14 cellular contexts compared by ENCODE assay signal in genomic region chr20:61682998-61683681, GRCh38.
A peak's percentile ranks its signal among the peaks of the same experiment; 100 is the strongest.
DNase-seq lines count a peak whose midpoint lies in the region; ATAC-seq, FAIRE-seq and TF ChIP-seq lines count a peak whose summit lies in the region.
"Had no signal": no experiment of that assay in that cellular context is flagged by ENCODE, and none has a peak within 500 bp of the region (broad histone marks: within the 10 kb centered on the region; RNA-seq: fewer than 3 reads in every experiment).

No MANE protein-coding gene starts in this region.

- no peak for FAIRE-seq in keratinocyte (lab: Jason Lieb, UNC)
- FAIRE-seq: A204.1 had no signal

- DNase-seq in AG04449 (ENCODE audit: low read depth, low spot score) (peak; percentile 21), GM03348 (ENCODE audit: low spot score) (peak; percentile 56), keratinocyte (ENCODE audit: low read depth, low spot score) (no peak), NAMALWA (ENCODE audit: low spot score) (no peak), esophagus squamous epithelium (lab: John Stamatoyannopoulos, UW) (no peak)
- DNase-seq in stimulated activated CD4-positive, alpha-beta T cell treated with anti-CD3 and anti-CD28 coated beads, Interleukin-4, amount 100 ng/mL, for 4 hours, result no peak
- DNase-seq: CD8-positive, alpha-beta T cell; DND-41; Karpas-422; NCI-H2029 treated with DMSO at 0.1 percent for 48 hours; SK-N-SH had no signal

- H3K4me1 ChIP-seq in keratinocyte (ENCODE audit: control insufficient read depth, extremely low read depth, insufficient read depth, low read length) (peaks cover 29% of the 10 kb centered on the region), esophagus squamous epithelium (peaks cover 6 to 28% (median 9%) of the 10 kb centered on the region in 3 donors)

- CTCF ChIA-PET in AG04449 (lab: Yijun Ruan, JAX), result no interaction called here

- intact Hi-C loops in esophagus squamous epithelium (cut with DNase I), result no loop called here

- POLR2A ChIA-PET in AG04449 (lab: Yijun Ruan, JAX), result no interaction called here

- peak overlapping the region; percentile 95 for H3K4me2 ChIP-seq in keratinocyte (ENCODE audit: control insufficient read depth, extremely low read depth, insufficient read depth, low read depth, low read length)
- H3K4me2 ChIP-seq: SK-N-SH had no signal

- no peaks in the 10 kb centered on the region for H3K79me2 ChIP-seq in keratinocyte (ENCODE audit: control insufficient read depth, insufficient read depth, low read length)

- no peak for ATAC-seq in HG03439 (IDR thresholded peaks at IDR 0.05; ENCODE audit: unreplicated experiment)
- ATAC-seq: CD8-positive, alpha-beta T cell had no signal

- H3K9me3 ChIP-seq in keratinocyte (ENCODE audit: control insufficient read depth, low read depth, low read length) (no peaks in the 10 kb centered on the region), esophagus squamous epithelium (no peaks in the 10 kb centered on the region)
- H3K9me3 ChIP-seq: SK-N-SH had no signal

- H3K36me3 ChIP-seq in keratinocyte (ENCODE audit: control insufficient read depth in 2 of 2, extremely low read depth in 1 of 2, insufficient read depth in 2 of 2, low read length in 2 of 2) (no peaks in the 10 kb centered on the region), esophagus squamous epithelium (no peaks in the 10 kb centered on the region)

- H3K4me3 ChIP-seq in AG04449 (ENCODE audit: low read depth, low read length) (no peak overlapping the region), keratinocyte (ENCODE audit: control insufficient read depth in 2 of 3, extremely low read depth in 1 of 3, insufficient read depth in 2 of 3, low read depth in 1 of 3, low read length in 3 of 3) (peak overlapping the region in 2 of 3 experiments; percentile 32 to 49), esophagus squamous epithelium (no peak overlapping the region)

- TF ChIP-seq CTCF in AG04449 (IDR thresholded peaks at IDR 0.05; ENCODE audit: insufficient read depth, low read length, missing control alignments) (no peak), VCaP (conservative IDR thresholded peaks at IDR 0.05) (no peak), keratinocyte (optimal IDR thresholded peaks at IDR 0.05 in 1 of 3, IDR thresholded peaks at IDR 0.05 in 1 of 3, conservative IDR thresholded peaks at IDR 0.05 in 1 of 3; ENCODE audit: extremely low read depth in 1 of 3, insufficient read depth in 2 of 3, low read length in 3 of 3) (no peak), esophagus squamous epithelium (IDR thresholded peaks at IDR 0.05) (no peak)

- dilution Hi-C loops in keratinocyte (cut with MboI; ENCODE audit: extremely low pct_ligation_motif_present, low sequenced_read_pairs), result no loop called here

- no peaks in the 10 kb centered on the region for H4K20me1 ChIP-seq in keratinocyte (ENCODE audit: control insufficient read depth, extremely low read depth, insufficient read depth, low read length)

- no peaks in the 10 kb centered on the region for H3K9me1 ChIP-seq in keratinocyte (ENCODE audit: control insufficient read depth, extremely low read depth, insufficient read depth, low read length)

- peak overlapping the region; percentile 61 for H3K27ac ChIP-seq in VCaP
- peak overlapping the region; percentile 35 for H3K27ac ChIP-seq in keratinocyte (ENCODE audit: control insufficient read depth, insufficient read depth, low read length)
- H3K27ac ChIP-seq in esophagus squamous epithelium, result no peak overlapping the region

- peak overlapping the region; percentile 49 for H3K9ac ChIP-seq in keratinocyte (ENCODE audit: control insufficient read depth, extremely low read depth, insufficient read depth, low read length)
- H3K9ac ChIP-seq: SK-N-SH had no signal

- no peak for TF ChIP-seq POLR2A in esophagus squamous epithelium (IDR thresholded peaks at IDR 0.05)

- peaks cover 8% of the 10 kb centered on the region for H3K27me3 ChIP-seq in keratinocyte (ENCODE audit: control insufficient read depth, extremely low read depth, insufficient read depth, low read length)
- H3K27me3 ChIP-seq in esophagus squamous epithelium, result peaks cover 0 to 68% (median 0%) of the 10 kb centered on the region in 4 donors

- no peak overlapping the region for H2AFZ ChIP-seq in keratinocyte (ENCODE audit: control insufficient read depth, low read length)

- 28 to 52% methylated on average over 9 to 17 of the region's 20 CpGs for WGBS in esophagus squamous epithelium, 2 donors

Comparison
In these comparisons a context has a peak if more than half of its experiments do, and no peak if none do; other contexts are left out.
1. DNase-seq: peak in AG04449 (single experiment) and GM03348 (single experiment); none in keratinocyte (single experiment), NAMALWA (single experiment), stimulated activated CD4-positive, alpha-beta T cell treated with anti-CD3 and anti-CD28 coated beads, Interleukin-4, amount 100 ng/mL, for 4 hours (0 of 2) and esophagus squamous epithelium (single experiment).
2. H3K4me3 ChIP-seq: peak in keratinocyte (2 of 3); none in AG04449 (single experiment) and esophagus squamous epithelium (0 of 4).
3. H3K27ac ChIP-seq: peak in VCaP (single experiment) and keratinocyte (single experiment); none in esophagus squamous epithelium (0 of 4).